In the genomic region with DNA sequence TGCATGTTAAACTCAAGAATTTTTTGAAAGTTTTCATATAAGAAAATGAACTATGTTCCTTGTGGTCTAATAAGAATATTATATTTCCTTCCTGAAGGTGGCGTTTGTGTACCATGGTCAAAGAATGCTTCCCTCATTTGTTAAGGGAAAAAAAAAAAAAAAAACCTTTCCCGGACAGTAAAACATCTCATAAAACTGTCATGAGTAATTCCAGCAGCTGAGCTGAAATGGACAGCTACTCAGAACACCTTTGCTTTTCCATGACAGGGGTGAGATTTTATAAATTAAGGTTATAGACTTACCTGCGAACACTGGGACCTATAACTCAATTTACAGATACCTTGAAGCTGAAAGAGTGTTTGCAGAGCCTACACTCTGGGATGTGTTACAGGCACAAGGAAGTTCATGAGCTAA, we compare ENCODE assay signal across 8 cellular contexts.
DNase-seq lines count a peak whose midpoint lies in the region; TF ChIP-seq lines count a peak whose summit lies in the region.

No MANE protein-coding gene starts in this region.

- no peak overlapping the region for H3K4me3 ChIP-seq in esophagus muscularis mucosa
- H3K4me3 ChIP-seq in parathyroid adenoma (ENCODE audit: low read depth, low read length) = no peak overlapping the region

- H3K27ac ChIP-seq in esophagus muscularis mucosa (replicated peaks in 1 of 4) (no peak overlapping the region), parathyroid adenoma (no peak overlapping the region), substantia nigra (ENCODE audit: low read depth, low read length, poor library complexity, severe bottlenecking) (no peak overlapping the region)

- no peaks in the 10 kb centered on the region for H3K27me3 ChIP-seq in esophagus muscularis mucosa
- no peaks in the 10 kb centered on the region for H3K27me3 ChIP-seq in parathyroid adenoma (ENCODE audit: control insufficient read depth, insufficient read depth, low read length)

- 15% methylated on average over 3 of the region's 3 CpGs for WGBS in esophagus muscularis mucosa

- no peak overlapping the region for H3K9ac ChIP-seq in parathyroid adenoma

- no peak overlapping the region for H3K4me2 ChIP-seq in parathyroid adenoma (ENCODE audit: low read length)

- H3K36me3 ChIP-seq in esophagus muscularis mucosa (no peaks in the 10 kb centered on the region), parathyroid adenoma (ENCODE audit: control insufficient read depth, insufficient read depth, low read length) (no peaks in the 10 kb centered on the region)

- H2AFZ ChIP-seq in parathyroid adenoma = no peak overlapping the region

- TF ChIP-seq EP300 in esophagus muscularis mucosa (IDR thresholded peaks at IDR 0.05) = no peak

- intact Hi-C loops in esophagus muscularis mucosa (cut with DNase I) = loop anchor here (1.0 kb wide), 1 partner anchor 92 kb away; no protein-coding TSS in a partner anchor

- DNase-seq in SKM-1 treated with dmso at 0.1 percent for 144 hours (lab: John Stamatoyannopoulos, UW; ENCODE audit: unreplicated experiment) (peak; percentile 27), SKM-1 (lab: John Stamatoyannopoulos, UW; ENCODE audit: unreplicated experiment) (no peak), NOMO-1 treated with dmso at 0.1 percent for 144 hours (lab: John Stamatoyannopoulos, UW; ENCODE audit: unreplicated experiment) (peak; percentile 25), esophagus muscularis mucosa (ENCODE audit: extremely low spot score) (no peak), hepatic stellate cell (ENCODE audit: low spot score) (no peak), substantia nigra (lab: John Stamatoyannopoulos, UW) (no peak), GM10266 (ENCODE audit: extremely low spot score) (no peak)

- no peaks in the 10 kb centered on the region for H3K9me3 ChIP-seq in esophagus muscularis mucosa
- H3K9me3 ChIP-seq in parathyroid adenoma (ENCODE audit: control insufficient read depth, low read length) = no peaks in the 10 kb centered on the region

- no peaks in the 10 kb centered on the region for H3K79me2 ChIP-seq in parathyroid adenoma

- TF ChIP-seq CTCF in esophagus muscularis mucosa (IDR thresholded peaks at IDR 0.05) (peak; percentile 56), parathyroid adenoma (IDR thresholded peaks at IDR 0.05) (peak; percentile 41), GM10266 (IDR thresholded peaks at IDR 0.05; ENCODE audit: control insufficient read depth, insufficient read depth, low read depth, missing control alignments) (no peak)

- peaks cover 0 to 18% (median 2%) of the 10 kb centered on the region in 4 donors for H3K4me1 ChIP-seq in esophagus muscularis mucosa
- H3K4me1 ChIP-seq in parathyroid adenoma = no peaks in the 10 kb centered on the region

- TF ChIP-seq POLR2A in esophagus muscularis mucosa (IDR thresholded peaks at IDR 0.05; ENCODE audit: low read depth) = no peak

Comparison
In these comparisons a context has a peak if more than half of its experiments do, and no peak if none do; other contexts are left out.
1. DNase-seq: peak in SKM-1 treated with dmso at 0.1 percent for 144 hours (single experiment) and NOMO-1 treated with dmso at 0.1 percent for 144 hours (single experiment); none in SKM-1 (single experiment), esophagus muscularis mucosa (single experiment), hepatic stellate cell (single experiment), substantia nigra (0 of 49) and GM10266 (single experiment).